8 cellular contexts compared by ENCODE assay signal in genomic region chr1:160030657-160031367, GRCh38. TPM values are rescaled to one million over a fixed set of nuclear protein-coding genes. Genes with fewer than 3 reads are reported as not detected.
DNase-seq lines count a peak whose midpoint lies in the region; ATAC-seq and TF ChIP-seq lines count a peak whose summit lies in the region.

No MANE protein-coding gene starts in this region.

- POLR2A ChIA-PET in OCI-LY7 (lab: Charles Lee) = interaction anchor here (0.6 to 3.3 kb wide), 5 partner anchors 10 to 107 kb away, joined by 3 to 15 read pairs (median 9); no protein-coding TSS in a partner anchor

- no peaks in the 10 kb centered on the region for H3K9me3 ChIP-seq in OCI-LY7 (ENCODE audit: low read length)
- no peaks in the 10 kb centered on the region for H3K9me3 ChIP-seq in mucosa of stomach (ENCODE audit: control insufficient read depth, low read length)

- H3K27ac ChIP-seq in OCI-LY7 (ENCODE audit: low read depth, low read length, poor library complexity, severe bottlenecking) (peak overlapping the region; percentile 46), dorsolateral prefrontal cortex (peak overlapping the region in 45 of 59 donors; percentile 18 to 88 (median 79))

- H3K27me3 ChIP-seq in dorsolateral prefrontal cortex (no peaks in the 10 kb centered on the region), mucosa of stomach (ENCODE audit: control insufficient read depth, insufficient read depth, low read length) (no peaks in the 10 kb centered on the region)

- DNase-seq in ELR (ENCODE audit: low read depth) = peak; percentile 10
- DNase-seq in OCI-LY7 (ENCODE audit: low spot score) = peak; percentile 25
- DNase-seq in dorsolateral prefrontal cortex = peak in 1 of 10 donors; percentile 22
- DNase-seq in H4 (ENCODE audit: low spot score) = no peak
- DNase-seq in activated CD4-positive, alpha-beta T cell treated with anti-CD3 and anti-CD28 coated beads, Interleukin-2, amount 50 U/mL, for 1 hour = no peak
- no peak for DNase-seq in mesenteric fat pad (ENCODE audit: low spot score)

- no peak for TF ChIP-seq CTCF in OCI-LY7 (conservative IDR thresholded peaks at IDR 0.05; ENCODE audit: low read length)
- TF ChIP-seq CTCF in dorsolateral prefrontal cortex (IDR thresholded peaks at IDR 0.05 in 54 of 56, conservative IDR thresholded peaks at IDR 0.05 in 2 of 56; ENCODE audit: low read depth in 1 of 56, partially characterized antibody in 56 of 56) = no peak

- H3K4me1 ChIP-seq in OCI-LY7 (ENCODE audit: insufficient read depth, low read length, poor library complexity, severe bottlenecking) = peaks cover 24% of the 10 kb centered on the region
- no peaks in the 10 kb centered on the region for H3K4me1 ChIP-seq in mucosa of stomach (ENCODE audit: control insufficient read depth, insufficient read depth, low read length)

- H2AFZ ChIP-seq in OCI-LY7 (ENCODE audit: low read length) = peak overlapping the region; percentile 85

- CTCF ChIA-PET in OCI-LY7 (lab: Charles Lee; ENCODE audit: unreplicated experiment) = interaction anchor here (1.4 kb wide), 1 partner anchor 16 kb away, joined by 4 read pairs; no protein-coding TSS in a partner anchor

- H3K4me2 ChIP-seq in OCI-LY7 (ENCODE audit: low read length) = peak overlapping the region; percentile 87

- H3K36me3 ChIP-seq in OCI-LY7 (ENCODE audit: insufficient read depth, low read length) (no peaks in the 10 kb centered on the region), mucosa of stomach (ENCODE audit: control insufficient read depth, insufficient read depth, low read length) (no peaks in the 10 kb centered on the region)

- H3K4me3 ChIP-seq in OCI-LY7 (ENCODE audit: low read depth, low read length, poor library complexity, severe bottlenecking) (peak overlapping the region; percentile 74), dorsolateral prefrontal cortex (peak overlapping the region; percentile 58 to 98 (median 84)), mucosa of stomach (ENCODE audit: low read length) (peak overlapping the region; percentile 74)

- H3K79me2 ChIP-seq in OCI-LY7 (ENCODE audit: insufficient read depth, low read depth, low read length) = peaks cover 7% of the 10 kb centered on the region; the same call in 1 of the 2 replicates

- H4K20me1 ChIP-seq in OCI-LY7 (ENCODE audit: insufficient read depth, low read length) = no peaks in the 10 kb centered on the region

- H3K9ac ChIP-seq in mucosa of stomach (ENCODE audit: low read length) = peak overlapping the region; percentile 73

- H3K9me2 ChIP-seq in OCI-LY7 (ENCODE audit: insufficient read depth, low read length) = no peaks in the 10 kb centered on the region

- BruUV-seq in OCI-LY7 (replicated peaks; lab: Mats Ljungman, UMichigan) = no TSS peak

- intact Hi-C loops in OCI-LY7 (cut with micrococcal nuclease; ENCODE audit: unreplicated experiment) = loop anchor here (5.0 kb wide), 1 partner anchor 46 kb away; no protein-coding TSS in a partner anchor
- intact Hi-C loops in dorsolateral prefrontal cortex (cut with DNase I) = no loop called here

- ATAC-seq in GM21529 (IDR thresholded peaks at IDR 0.05; ENCODE audit: unreplicated experiment) = peak; percentile 22

RNA-seq across cellular contexts. Expression of gene PIGM, which starts 1.0 kb away (rescaled TPM):
- 4.1 and 4.2 TPM in 2 replicates for total RNA-seq in OCI-LY7 (2014; rRNA removed; shearing (Covaris generic))
- total RNA-seq in OCI-LY7 (2022) (4.9 and 5.1 TPM in 2 replicates), dorsolateral prefrontal cortex (10 to 100 TPM in 7 of 120 experiments, 1 to 10 TPM in 113; 4.7 to 13.1 (median 7.1) TPM), mesenteric fat pad (4.1 TPM)
- total RNA-seq in H4 (2014; rRNA removed; shearing (Covaris generic)) = 6.0 and 6.3 TPM in 2 replicates

RNA-seq across cellular contexts. Expression of gene KCNJ10, which starts 39.1 kb away (rescaled TPM):
- total RNA-seq in OCI-LY7 (2014; rRNA removed; shearing (Covaris generic)) = 0.33 TPM in 1 of 2 replicates, not detected in the other
- 0.15 and 0.29 TPM in 2 replicates for total RNA-seq in OCI-LY7 (2022)
- 100 to 1,000 TPM in 99 of 120 experiments, 10 to 100 TPM in 21; 53.1 to 378 (median 135) TPM for total RNA-seq in dorsolateral prefrontal cortex
- total RNA-seq in H4 (2014; rRNA removed; shearing (Covaris generic)) = not detected in 2 replicates
- 0.16 TPM for total RNA-seq in mesenteric fat pad

RNA-seq across cellular contexts. Expression of gene KCNJ9, which starts 50.5 kb away (rescaled TPM):
- not detected in 2 replicates for total RNA-seq in OCI-LY7 (2014; rRNA removed; shearing (Covaris generic))
- not detected in 2 replicates for total RNA-seq in OCI-LY7 (2022)
- 100 to 1,000 TPM in 76 of 120 experiments, 10 to 100 TPM in 44; 68.4 to 189 (median 105) TPM for total RNA-seq in dorsolateral prefrontal cortex
- not detected in 2 replicates for total RNA-seq in H4 (2014; rRNA removed; shearing (Covaris generic))
- not detected for total RNA-seq in mesenteric fat pad

Comparison
In these comparisons a context has a peak if more than half of its experiments do, and no peak if none do; other contexts are left out.
1. DNase-seq: peak in ELR (single experiment) and OCI-LY7 (single experiment); none in H4 (single experiment), activated CD4-positive, alpha-beta T cell treated with anti-CD3 and anti-CD28 coated beads, Interleukin-2, amount 50 U/mL, for 1 hour (single experiment) and mesenteric fat pad (single experiment).
2. RNA of gene KCNJ10, which starts 39.1 kb away (total RNA-seq): 53.1 to 378 TPM in dorsolateral prefrontal cortex; 0.15 to 0.33 TPM in OCI-LY7, 0.16 TPM in mesenteric fat pad (single experiment) and not detected in H4; every median in the first group is over 10 times any median in the second.
3. RNA of gene KCNJ9, which starts 50.5 kb away (total RNA-seq): 68.4 to 189 TPM in dorsolateral prefrontal cortex; not detected in OCI-LY7, not detected in H4 and not detected in mesenteric fat pad (single experiment); every median in the first group is over 10 times any median in the second.
4. Peak in every context shown above with its lines, with median percentiles within 50 percentile points of each other: H3K4me3 ChIP-seq.